Comparison of ENCODE assay signal across 8 cellular contexts in the genomic region with DNA sequence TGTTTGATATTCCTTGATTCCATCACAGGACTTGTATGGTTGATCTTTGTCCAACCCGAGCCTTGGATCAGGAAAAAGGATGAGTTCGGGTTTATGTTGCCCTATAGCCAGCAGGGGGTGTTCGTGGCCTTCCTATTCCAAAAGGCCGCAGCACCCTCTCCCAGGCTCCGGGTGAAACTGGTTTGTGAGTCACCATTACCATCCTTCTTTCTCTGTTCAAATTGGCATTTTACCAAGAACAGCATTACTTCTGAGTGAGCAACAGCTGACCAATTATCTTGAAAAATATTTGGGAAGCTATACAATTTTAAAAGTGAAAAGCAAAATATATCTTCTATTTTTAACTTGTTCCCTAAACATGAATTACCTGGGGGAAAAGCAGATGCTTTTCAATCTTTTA. TPM values are rescaled to one million over a fixed set of nuclear protein-coding genes. Genes with fewer than 3 reads are reported as not detected.
DNase-seq lines count a peak whose midpoint lies in the region; ATAC-seq and TF ChIP-seq lines count a peak whose summit lies in the region.

No MANE protein-coding gene starts in this region.

- H3K27ac ChIP-seq in OCI-LY7 (ENCODE audit: low read depth, low read length, poor library complexity, severe bottlenecking) (no peak overlapping the region), esophagus muscularis mucosa (replicated peaks in 1 of 4) (peak overlapping the region; percentile 55 to 75 (median 62))

- BruUV-seq in OCI-LY7 (replicated peaks; lab: Mats Ljungman, UMichigan): no TSS peak

- intact Hi-C loops in OCI-LY7 (cut with micrococcal nuclease; ENCODE audit: unreplicated experiment) (loop anchor here (2.0 to 5.0 kb wide), 6 partner anchors 107 to 753 kb away; no protein-coding TSS in a partner anchor), esophagus muscularis mucosa (cut with DNase I) (loop anchor here (2.0 to 10.0 kb wide), 5 partner anchors 105 to 753 kb away; no protein-coding TSS in a partner anchor)

- H3K9me3 Mint-ChIP-seq in naive thymus-derived CD8-positive, alpha-beta T cell: no peaks in the 10 kb centered on the region

- peaks cover 0 to 12% (median 0%) of the 10 kb centered on the region in 4 donors for H3K27me3 ChIP-seq in esophagus muscularis mucosa

- no peak overlapping the region for H3K4me3 Mint-ChIP-seq in naive thymus-derived CD8-positive, alpha-beta T cell

- POLR2A ChIA-PET in OCI-LY7 (lab: Charles Lee): no interaction called here
- POLR2A ChIA-PET in naive thymus-derived CD8-positive, alpha-beta T cell (lab: Charles Lee): interaction anchor here (1.5 kb wide), 1 partner anchor 739 kb away, joined by 3 read pairs; no protein-coding TSS in a partner anchor

- DNase-seq in COLO668 (lab: John Stamatoyannopoulos, UW; ENCODE audit: unreplicated experiment) (peak; percentile 74), OCI-LY7 (ENCODE audit: low spot score) (peak; percentile 56), activated T-cell treated with anti-CD3 and anti-CD28 coated beads for 4 hours (peak; percentile 50), esophagus muscularis mucosa (ENCODE audit: extremely low spot score) (no peak)
- DNase-seq in Jurkat, Clone E6-1 (ENCODE audit: low read depth, low spot score): peak; percentile 30
- DNase-seq in naive thymus-derived CD8-positive, alpha-beta T cell: peak; percentile 43 to 82 (median 56)
- DNase-seq in stimulated activated CD8-positive, alpha-beta memory T cell treated with anti-CD3 and anti-CD28 coated beads, Interleukin-7, amount 100 ng/mL, for 48 hours (ENCODE audit: extremely low read depth in 1 of 2, low read depth in 1 of 2): peak; percentile 31 to 53

- no peaks in the 10 kb centered on the region for H3K4me1 Mint-ChIP-seq in naive thymus-derived CD8-positive, alpha-beta T cell

- no peak overlapping the region for H3K4me3 ChIP-seq in Jurkat, Clone E6-1 (ENCODE audit: low read length)
- H3K4me3 ChIP-seq in OCI-LY7 (ENCODE audit: low read depth, low read length, poor library complexity, severe bottlenecking) (no peak overlapping the region), esophagus muscularis mucosa (no peak overlapping the region)

- ATAC-seq in naive thymus-derived CD8-positive, alpha-beta T cell: peak; percentile 79 to 81
- no peak for ATAC-seq in HG02852 (IDR thresholded peaks at IDR 0.05; ENCODE audit: unreplicated experiment)

- H3K36me3 Mint-ChIP-seq in naive thymus-derived CD8-positive, alpha-beta T cell: no peaks in the 10 kb centered on the region

- H3K4me2 ChIP-seq in OCI-LY7 (ENCODE audit: low read length): no peak overlapping the region

- no peak overlapping the region for H3K27ac Mint-ChIP-seq in naive thymus-derived CD8-positive, alpha-beta T cell

- no peaks in the 10 kb centered on the region for H3K36me3 ChIP-seq in OCI-LY7 (ENCODE audit: insufficient read depth, low read length)
- H3K36me3 ChIP-seq in esophagus muscularis mucosa: no peaks in the 10 kb centered on the region

- 2% methylated on average over 5 of the region's 5 CpGs for WGBS in esophagus muscularis mucosa

- CTCF ChIA-PET in OCI-LY7 (lab: Charles Lee; ENCODE audit: unreplicated experiment): no interaction called here

- peaks cover 20 to 47% (median 37%) of the 10 kb centered on the region in 5 donors for H3K27me3 Mint-ChIP-seq in naive thymus-derived CD8-positive, alpha-beta T cell

- H3K4me1 ChIP-seq in OCI-LY7 (ENCODE audit: insufficient read depth, low read length, poor library complexity, severe bottlenecking) (no peaks in the 10 kb centered on the region), esophagus muscularis mucosa (peaks cover 0 to 25% (median 21%) of the 10 kb centered on the region in 4 donors)

- H4K20me1 ChIP-seq in OCI-LY7 (ENCODE audit: insufficient read depth, low read length): no peaks in the 10 kb centered on the region

- no peak for TF ChIP-seq POLR2A in esophagus muscularis mucosa (IDR thresholded peaks at IDR 0.05; ENCODE audit: low read depth)

- TF ChIP-seq CTCF in OCI-LY7 (conservative IDR thresholded peaks at IDR 0.05; ENCODE audit: low read length) (peak; percentile 86), esophagus muscularis mucosa (IDR thresholded peaks at IDR 0.05) (peak; percentile 76 to 84 (median 81))

- H3K79me2 ChIP-seq in OCI-LY7 (ENCODE audit: insufficient read depth, low read depth, low read length): no peaks in the 10 kb centered on the region

- H2AFZ ChIP-seq in OCI-LY7 (ENCODE audit: low read length): no peak overlapping the region

- H3K9me3 ChIP-seq in OCI-LY7 (ENCODE audit: low read length) (no peaks in the 10 kb centered on the region), esophagus muscularis mucosa (no peaks in the 10 kb centered on the region)

- no peak for TF ChIP-seq EP300 in esophagus muscularis mucosa (IDR thresholded peaks at IDR 0.05)

- H3K9me2 ChIP-seq in OCI-LY7 (ENCODE audit: insufficient read depth, low read length): no peaks in the 10 kb centered on the region

RNA-seq across cellular contexts. Expression of a gene that starts 24.3 kb away (rescaled TPM):
- not detected for polyA plus RNA-seq in Jurkat, Clone E6-1 (2012; ENCODE audit: insufficient read depth, insufficient read length)
- not detected in 2 replicates for total RNA-seq in OCI-LY7 (2014; rRNA removed; shearing (Covaris generic))
- total RNA-seq in OCI-LY7 (2022) (not detected in 2 replicates), esophagus muscularis mucosa (under 1 TPM in 1 of 4 donors, not detected in 3; 0.52 TPM)
- total RNA-seq in naive thymus-derived CD8-positive, alpha-beta T cell: not detected
- polyA plus RNA-seq in naive thymus-derived CD8-positive, alpha-beta T cell: not detected

RNA-seq across cellular contexts. Expression of a gene that starts 28.1 kb away (rescaled TPM):
- not detected for polyA plus RNA-seq in Jurkat, Clone E6-1 (2012; ENCODE audit: insufficient read depth, insufficient read length)
- not detected in 2 replicates for total RNA-seq in OCI-LY7 (2014; rRNA removed; shearing (Covaris generic))
- total RNA-seq in OCI-LY7 (2022) (not detected in 2 replicates), esophagus muscularis mucosa (under 1 TPM in 1 of 4 donors, not detected in 3; 0.50 TPM)
- not detected for total RNA-seq in naive thymus-derived CD8-positive, alpha-beta T cell
- polyA plus RNA-seq in naive thymus-derived CD8-positive, alpha-beta T cell: not detected

RNA-seq across cellular contexts. Expression of a gene that starts 42.3 kb away (rescaled TPM):
- polyA plus RNA-seq in Jurkat, Clone E6-1 (2012; ENCODE audit: insufficient read depth, insufficient read length): not detected
- not detected in 2 replicates for total RNA-seq in OCI-LY7 (2014; rRNA removed; shearing (Covaris generic))
- total RNA-seq in OCI-LY7 (2022) (not detected in 2 replicates), esophagus muscularis mucosa (not detected)
- total RNA-seq in naive thymus-derived CD8-positive, alpha-beta T cell: not detected
- polyA plus RNA-seq in naive thymus-derived CD8-positive, alpha-beta T cell: not detected

RNA-seq across cellular contexts. Expression of a gene that starts 57.4 kb away (rescaled TPM):
- not detected for polyA plus RNA-seq in Jurkat, Clone E6-1 (2012; ENCODE audit: insufficient read depth, insufficient read length)
- total RNA-seq in OCI-LY7 (2014; rRNA removed; shearing (Covaris generic)): not detected in 2 replicates
- total RNA-seq in OCI-LY7 (2022): not detected in 2 replicates
- not detected for total RNA-seq in esophagus muscularis mucosa
- total RNA-seq in naive thymus-derived CD8-positive, alpha-beta T cell: not detected
- not detected for polyA plus RNA-seq in naive thymus-derived CD8-positive, alpha-beta T cell
